Comparison of ENCODE assay signal across 8 cellular contexts in the genomic region with DNA sequence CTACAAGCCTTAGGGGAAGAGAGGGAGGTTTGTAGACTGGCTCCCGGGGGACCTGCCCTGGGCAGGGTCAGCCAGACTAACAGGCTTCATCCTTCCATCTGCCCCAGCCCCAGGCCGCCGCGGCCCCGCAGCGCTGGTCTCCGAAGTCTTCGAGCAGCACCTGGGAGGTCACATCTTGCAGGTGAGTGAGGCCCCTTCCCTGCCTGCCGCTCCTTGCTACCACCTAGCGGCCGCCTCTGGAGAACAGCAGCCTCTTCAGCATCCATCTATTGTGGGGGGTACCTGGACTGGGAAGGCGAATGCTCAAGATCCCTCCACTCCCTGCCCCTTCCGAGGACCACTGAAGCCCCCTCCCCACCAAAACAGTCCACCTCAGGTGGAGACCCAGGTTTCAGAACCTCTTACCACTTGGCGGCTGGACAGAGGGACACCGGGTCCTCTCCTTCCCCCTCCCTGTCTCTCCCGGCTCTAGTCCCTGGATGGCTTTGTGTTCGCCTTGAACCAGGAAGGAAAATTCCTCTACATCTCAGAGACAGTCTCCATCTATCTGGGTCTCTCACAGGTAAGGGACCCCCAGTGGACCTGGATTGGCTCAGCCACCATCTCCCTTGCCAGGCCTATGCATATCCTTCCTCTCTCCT. TPM values are rescaled to one million over a fixed set of nuclear protein-coding genes. Genes with fewer than 3 reads are reported as not detected.
A peak's percentile ranks its signal among the peaks of the same experiment; 100 is the strongest.
DNase-seq lines count a peak whose midpoint lies in the region; ATAC-seq and TF ChIP-seq lines count a peak whose summit lies in the region.

No MANE protein-coding gene starts in this region.

- POLR2A ChIA-PET in WTC11 (lab: Charles Lee): no interaction called here

- TF ChIP-seq CTCF in WTC11 (IDR thresholded peaks at IDR 0.05) (peak; percentile 82), cardiac fibroblast (IDR thresholded peaks at IDR 0.05; ENCODE audit: low read depth, low read length) (peak; percentile 92)

- H3K4me2 ChIP-seq in mesenchymal stem cell (ENCODE audit: low read length, poor library complexity, severe bottlenecking): no peak overlapping the region

- H3K27ac Mint-ChIP-seq in WTC11 (no peak overlapping the region), memory B cell (no peak overlapping the region)

- no peak overlapping the region for H2AFZ ChIP-seq in mesenchymal stem cell (ENCODE audit: low read depth, low read length)

- H4K91ac ChIP-seq in mesenchymal stem cell (ENCODE audit: low read length): no peak overlapping the region

- H2BK15ac ChIP-seq in mesenchymal stem cell (ENCODE audit: low read depth, poor library complexity, severe bottlenecking): no peak overlapping the region

- H3K9ac ChIP-seq in mesenchymal stem cell (ENCODE audit: low read length): no peak overlapping the region

- no peak overlapping the region for H2BK120ac ChIP-seq in mesenchymal stem cell (ENCODE audit: low read depth, low read length)

- H3K23ac ChIP-seq in mesenchymal stem cell (ENCODE audit: low read length in 2 of 2): no peak overlapping the region

- H3K27me3 ChIP-seq in mesenchymal stem cell (ENCODE audit: control insufficient read depth in 1 of 2, insufficient read depth in 1 of 2, low read length in 2 of 2): peaks cover 16 to 20% of the 10 kb centered on the region in 2 experiments

- no peaks in the 10 kb centered on the region for H3K36me3 ChIP-seq in mesenchymal stem cell (ENCODE audit: control insufficient read depth in 1 of 2, insufficient read depth in 2 of 2, low read depth in 1 of 2, low read length in 2 of 2)

- DNase-seq in DMS53 treated with DMSO at 0.1 percent for 48 hours (lab: John Stamatoyannopoulos, UW; ENCODE audit: unreplicated experiment) (peak; percentile 44), M059J (ENCODE audit: low read depth) (peak; percentile 42), WTC11 (ENCODE audit: low spot score) (peak; percentile 88), cardiac fibroblast (ENCODE audit: low read depth in 2 of 2) (peak in 1 of 2 donors; percentile 26), memory B cell (ENCODE audit: low spot score in 2 of 2) (peak; percentile 52 to 65), mesenchymal stem cell (no peak), dedifferentiated amniotic fluid mesenchymal stem cell (ENCODE audit: extremely low spot score) (no peak)
- peak; percentile 71 for DNase-seq in stimulated activated CD8-positive, alpha-beta memory T cell treated with anti-CD3 and anti-CD28 coated beads, Interleukin-4, amount 100 ng/mL, for 48 hours

- H3K18ac ChIP-seq in mesenchymal stem cell (ENCODE audit: low read depth in 1 of 2, low read length in 2 of 2): no peak overlapping the region

- no peak overlapping the region for H3K14ac ChIP-seq in mesenchymal stem cell (ENCODE audit: low read length in 2 of 2)

- no peak overlapping the region for H4K8ac ChIP-seq in mesenchymal stem cell (ENCODE audit: low read length)

- no peak overlapping the region for H3K4me3 Mint-ChIP-seq in WTC11
- no peak overlapping the region for H3K4me3 Mint-ChIP-seq in memory B cell

- H3K27me3 Mint-ChIP-seq in WTC11 (ENCODE audit: low read depth): peaks cover 59% of the 10 kb centered on the region
- peaks cover 17% of the 10 kb centered on the region for H3K27me3 Mint-ChIP-seq in memory B cell

- peaks cover 9% of the 10 kb centered on the region for H3K4me1 ChIP-seq in mesenchymal stem cell (ENCODE audit: control insufficient read depth, insufficient read depth, low read depth, low read length)

- H2BK5ac ChIP-seq in mesenchymal stem cell (ENCODE audit: low read depth, low read length, poor library complexity, severe bottlenecking): no peak overlapping the region

- no peak overlapping the region for H3K27ac ChIP-seq in mesenchymal stem cell (ENCODE audit: low read length, poor library complexity, severe bottlenecking)

- H3K4me3 ChIP-seq in cardiac fibroblast (replicated peaks in 1 of 2; ENCODE audit: low read depth in 2 of 2, low read length in 2 of 2): no peak overlapping the region
- H3K4me3 ChIP-seq in mesenchymal stem cell (ENCODE audit: insufficient read depth in 1 of 2, low read depth in 1 of 2, low read length in 2 of 2): no peak overlapping the region

- H2BK12ac ChIP-seq in mesenchymal stem cell (ENCODE audit: low read length in 2 of 2): no peak overlapping the region

- H3K79me1 ChIP-seq in mesenchymal stem cell (replicated peaks; ENCODE audit: low read length, poor library complexity, severe bottlenecking): no peaks in the 10 kb centered on the region

- 19% methylated on average over 17 of the region's 17 CpGs for WGBS in mesenchymal stem cell

- no peaks in the 10 kb centered on the region for H3K9me3 Mint-ChIP-seq in WTC11
- no peaks in the 10 kb centered on the region for H3K9me3 Mint-ChIP-seq in memory B cell

- peaks cover 25% of the 10 kb centered on the region for H3K4me1 Mint-ChIP-seq in WTC11
- H3K4me1 Mint-ChIP-seq in memory B cell: peaks cover 13% of the 10 kb centered on the region

- CTCF ChIA-PET in WTC11 (lab: Charles Lee): interaction anchor here (1.2 to 1.8 kb wide), 3 partner anchors 13 to 47 kb away, joined by 3 to 11 read pairs (median 5); a partner anchor contains a TSS

- peak; percentile 78 for ATAC-seq in WTC11
- ATAC-seq in memory B cell (ENCODE audit: low read depth): peak; percentile 28

- no peak overlapping the region for H3K4ac ChIP-seq in mesenchymal stem cell (ENCODE audit: low read depth in 1 of 2, low read length in 2 of 2)

- H3K36me3 Mint-ChIP-seq in WTC11 (no peaks in the 10 kb centered on the region), memory B cell (no peaks in the 10 kb centered on the region)

- no peak overlapping the region for H2AK5ac ChIP-seq in mesenchymal stem cell (ENCODE audit: low read length, severe bottlenecking)

- no peaks in the 10 kb centered on the region for H3K9me3 ChIP-seq in mesenchymal stem cell (ENCODE audit: control insufficient read depth, low read length)

TF ChIP-seq in WTC11, 78 proteins besides CTCF, POLR2A, EP300 and RAD21:
- TF ChIP-seq ZNF121 (CRISPR knock-in tag; IDR thresholded peaks at IDR 0.05): no peak
- TF ChIP-seq, protein P1, sequence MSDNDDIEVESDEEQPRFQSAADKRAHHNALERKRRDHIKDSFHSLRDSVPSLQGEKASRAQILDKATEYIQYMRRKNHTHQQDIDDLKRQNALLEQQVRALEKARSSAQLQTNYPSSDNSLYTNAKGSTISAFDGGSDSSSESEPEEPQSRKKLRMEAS (CRISPR knock-in tag; IDR thresholded peaks at IDR 0.05): peak; percentile 70; the same call in 1 of the 2 replicates
- no peak for TF ChIP-seq ETV6 (CRISPR knock-in tag; IDR thresholded peaks at IDR 0.05)

RNA-seq across cellular contexts. Expression of a gene that starts 12.7 kb away (rescaled TPM):
- 0.37 and 0.39 TPM in 2 replicates for total RNA-seq in M059J (2014; rRNA removed; shearing (Covaris generic))
- total RNA-seq in WTC11 (2021): 6.8 to 11.1 TPM (median 10.3 TPM) in 3 replicates
- polyA plus RNA-seq in mesenchymal stem cell (2013, experiment 1 of 2): 0.41 TPM
- 0.47 TPM for polyA plus RNA-seq in mesenchymal stem cell (2013, experiment 2 of 2)

RNA-seq across cellular contexts. Expression of a gene that starts 16.1 kb away (rescaled TPM):
- total RNA-seq in M059J (2014; rRNA removed; shearing (Covaris generic)): 57.2 and 64.7 TPM in 2 replicates
- total RNA-seq in WTC11 (2021): 86.2 to 90.3 TPM (median 87.8 TPM) in 3 replicates
- 28.2 TPM for polyA plus RNA-seq in mesenchymal stem cell (2013, experiment 1 of 2)
- polyA plus RNA-seq in mesenchymal stem cell (2013, experiment 2 of 2): 28.5 TPM

Comparison
In these comparisons a context has a peak if more than half of its experiments do, and no peak if none do; other contexts are left out.
1. DNase-seq: peak in DMS53 treated with DMSO at 0.1 percent for 48 hours (single experiment), M059J (single experiment), WTC11 (single experiment), memory B cell (2 of 2) and stimulated activated CD8-positive, alpha-beta memory T cell treated with anti-CD3 and anti-CD28 coated beads, Interleukin-4, amount 100 ng/mL, for 48 hours (single experiment); none in mesenchymal stem cell (single experiment) and dedifferentiated amniotic fluid mesenchymal stem cell (single experiment).